ENCODE assay signal across 1 cellular context in the genomic region with DNA sequence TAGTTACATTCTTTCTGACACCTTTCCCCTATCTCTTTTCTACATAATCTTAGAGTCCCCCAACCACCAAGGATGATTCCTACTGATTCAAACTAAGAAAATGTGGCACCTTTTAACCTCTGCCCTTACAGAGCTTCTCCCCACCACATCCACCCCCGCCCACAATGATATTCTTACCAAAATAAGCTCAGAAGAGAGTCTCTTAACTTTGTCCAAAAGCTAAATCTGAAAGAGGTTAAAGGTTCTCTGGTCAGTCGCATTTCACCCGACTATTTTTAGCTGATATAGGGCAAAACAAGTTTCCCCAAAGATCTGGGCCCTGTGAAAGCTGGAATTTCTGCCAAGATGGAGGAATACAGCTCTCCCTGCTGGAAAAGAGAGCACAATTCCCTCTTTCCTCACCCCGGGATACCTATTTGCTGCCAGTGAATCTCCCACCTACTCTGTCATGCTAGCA.
TF ChIP-seq lines count a peak whose summit lies in the region.

No MANE protein-coding gene starts in this region.

TF ChIP-seq in GM23338, 12 proteins besides CTCF, POLR2A, EP300 and RAD21 (continued from another document):
- TF ChIP-seq ZNF462 (CRISPR knock-in tag; IDR thresholded peaks at IDR 0.05) = no peak
